ENCODE assay signal across 8 cellular contexts in the genomic region with DNA sequence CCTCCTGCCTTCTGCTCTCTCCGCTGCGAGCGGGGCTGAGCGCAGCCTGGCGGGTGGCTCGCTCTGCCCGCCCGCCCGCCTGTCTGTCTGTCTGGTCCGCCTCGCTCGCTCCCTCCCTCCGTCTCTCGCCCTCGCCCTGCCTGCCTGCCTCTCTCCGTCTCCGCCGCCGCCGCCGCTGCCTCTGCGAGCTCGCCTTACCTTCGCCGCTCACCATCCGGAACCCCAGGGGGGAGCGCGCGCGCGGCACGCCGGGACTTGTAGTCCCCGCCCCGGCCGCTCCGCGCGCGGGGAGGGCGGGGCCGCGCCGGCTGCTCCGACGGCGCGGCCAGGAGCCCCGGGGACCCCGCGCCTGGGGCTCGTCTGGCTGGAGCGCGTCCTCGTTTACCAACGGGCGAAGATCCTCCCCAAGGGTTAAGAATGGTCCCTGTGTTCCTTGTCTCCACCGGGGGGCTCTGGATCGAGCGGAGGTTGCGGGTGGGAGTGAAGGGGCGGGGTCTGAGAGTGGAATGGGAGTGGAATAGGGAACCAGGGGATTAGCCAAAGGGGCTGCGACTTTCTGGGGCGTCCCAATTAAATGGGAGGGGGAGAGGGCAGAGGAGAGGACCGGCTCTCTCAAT. TPM values are rescaled to one million over a fixed set of nuclear protein-coding genes. Genes with fewer than 3 reads are reported as not detected.
A peak's percentile ranks its signal among the peaks of the same experiment; 100 is the strongest.
DNase-seq lines count a peak whose midpoint lies in the region; ATAC-seq and TF ChIP-seq lines count a peak whose summit lies in the region.

A gene with protein sequence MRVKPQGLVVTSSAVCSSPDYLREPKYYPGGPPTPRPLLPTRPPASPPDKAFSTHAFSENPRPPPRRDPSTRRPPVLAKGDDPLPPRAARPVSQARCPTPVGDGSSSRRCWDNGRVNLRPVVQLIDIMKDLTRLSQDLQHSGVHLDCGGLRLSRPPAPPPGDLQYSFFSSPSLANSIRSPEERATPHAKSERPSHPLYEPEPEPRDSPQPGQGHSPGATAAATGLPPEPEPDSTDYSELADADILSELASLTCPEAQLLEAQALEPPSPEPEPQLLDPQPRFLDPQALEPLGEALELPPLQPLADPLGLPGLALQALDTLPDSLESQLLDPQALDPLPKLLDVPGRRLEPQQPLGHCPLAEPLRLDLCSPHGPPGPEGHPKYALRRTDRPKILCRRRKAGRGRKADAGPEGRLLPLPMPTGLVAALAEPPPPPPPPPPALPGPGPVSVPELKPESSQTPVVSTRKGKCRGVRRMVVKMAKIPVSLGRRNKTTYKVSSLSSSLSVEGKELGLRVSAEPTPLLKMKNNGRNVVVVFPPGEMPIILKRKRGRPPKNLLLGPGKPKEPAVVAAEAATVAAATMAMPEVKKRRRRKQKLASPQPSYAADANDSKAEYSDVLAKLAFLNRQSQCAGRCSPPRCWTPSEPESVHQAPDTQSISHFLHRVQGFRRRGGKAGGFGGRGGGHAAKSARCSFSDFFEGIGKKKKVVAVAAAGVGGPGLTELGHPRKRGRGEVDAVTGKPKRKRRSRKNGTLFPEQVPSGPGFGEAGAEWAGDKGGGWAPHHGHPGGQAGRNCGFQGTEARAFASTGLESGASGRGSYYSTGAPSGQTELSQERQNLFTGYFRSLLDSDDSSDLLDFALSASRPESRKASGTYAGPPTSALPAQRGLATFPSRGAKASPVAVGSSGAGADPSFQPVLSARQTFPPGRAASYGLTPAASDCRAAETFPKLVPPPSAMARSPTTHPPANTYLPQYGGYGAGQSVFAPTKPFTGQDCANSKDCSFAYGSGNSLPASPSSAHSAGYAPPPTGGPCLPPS (N-terminal part only) (minus strand): TSS at position 183 of the 617 bp plus-strand sequence. CDS start 52,029 bp downstream, outside the sequence.

- intact Hi-C loops in IMR-90 (cut with micrococcal nuclease), result loop anchor here (2.0 to 5.0 kb wide), 2 partner anchors 47 to 117 kb away; no protein-coding TSS in a partner anchor

- H3K4me1 ChIP-seq in IMR-90 (ENCODE audit: control insufficient read depth, insufficient read depth, low read length), result peaks cover 16% of the 10 kb centered on the region

- 0% methylated on average over 37 of the region's 65 CpGs; no CpG with 5 or more reads in 1 of the 2 experiments for WGBS in IMR-90 (ENCODE audit: extremely low coverage in 2 of 2, insufficient read length in 1 of 2), 2 experiments

- CTCF ChIA-PET in IMR-90 (lab: Yijun Ruan, JAX), result interaction anchor here (1.3 to 2.6 kb wide), 3 partner anchors 47 to 304 kb away, joined by 4 to 13 read pairs (median 5); no protein-coding TSS in a partner anchor

- TF ChIP-seq CTCF in IMR-90 (conservative IDR thresholded peaks at IDR 0.05; ENCODE audit: low read depth, low read length) (0 out of 2 replicates have a peak, but pooled peaks have one; percentile 6), epithelial cell of proximal tubule (conservative IDR thresholded peaks at IDR 0.05; ENCODE audit: low read depth, low read length) (no peak)

- H4K91ac ChIP-seq in IMR-90 (ENCODE audit: insufficient read depth, low read depth, low read length), result peak within 1 kb of the TSS; percentile 75

- H4K5ac ChIP-seq in IMR-90 (ENCODE audit: low read depth, low read length), result peak within 1 kb of the TSS; percentile 68

- H3K4me2 ChIP-seq in IMR-90 (ENCODE audit: low read depth, low read length), result peak within 1 kb of the TSS; percentile 82

- dilution Hi-C loops in IMR-90 (cut with HindIII; ENCODE audit: low sequenced_read_pairs, unreplicated experiment), result no loop called here

- H2BK120ac ChIP-seq in IMR-90 (ENCODE audit: low read depth, low read length), result peak within 1 kb of the TSS; percentile 60

- peak within 1 kb of the TSS; percentile 92 for H3K9ac ChIP-seq in IMR-90 (ENCODE audit: low read depth, low read length)

- H3K4me3 ChIP-seq in IMR-90 (ENCODE audit: insufficient read depth, low read depth, low read length), result peak within 1 kb of the TSS; percentile 97
- H3K4me3 ChIP-seq in epithelial cell of proximal tubule (ENCODE audit: low read depth, low read length), result peak within 1 kb of the TSS; percentile 94

- no TSS peak for BruUV-seq in IMR-90 (replicated peaks; lab: Mats Ljungman, UMichigan)

- in situ Hi-C loops in IMR-90 (cut with MboI; ENCODE audit: low sequenced_read_pairs), result no loop called here

- peak within 1 kb of the TSS; percentile 34; the same call in 1 of the 3 replicates for H2BK15ac ChIP-seq in IMR-90 (ENCODE audit: low read depth, low read length)

- peak within 1 kb of the TSS; percentile 97 for H3K4ac ChIP-seq in IMR-90 (ENCODE audit: low read depth, low read length)

- H2BK5ac ChIP-seq in IMR-90 (ENCODE audit: low read depth, low read length, poor library complexity, severe bottlenecking), result peak within 1 kb of the TSS; percentile 95

- peak within 1 kb of the TSS; percentile 86 for H2AK5ac ChIP-seq in IMR-90 (ENCODE audit: low read depth, low read length)

- H2BK20ac ChIP-seq in IMR-90 (ENCODE audit: low read depth, low read length), result no peak within 1 kb of the TSS

- peak; percentile 28; the same call in 1 of the 2 replicates for TF ChIP-seq RAD21 in IMR-90 (IDR thresholded peaks at IDR 0.05; ENCODE audit: low read length)

- POLR2A ChIA-PET in IMR-90 (lab: Charles Lee; ENCODE audit: unreplicated experiment), result interaction anchor here (0.6 kb wide), 1 partner anchor 54 kb away, joined by 3 read pairs; no protein-coding TSS in a partner anchor

- H4K8ac ChIP-seq in IMR-90 (ENCODE audit: low read depth in 2 of 2, low read length in 2 of 2), result peak within 1 kb of the TSS in 1 of 2 experiments; percentile 74; a peak in 2 of 4 replicates

- peak; percentile 85 for TF ChIP-seq POLR2A in IMR-90 (IDR thresholded peaks at IDR 0.05; ENCODE audit: low read depth, low read length)

- H2AFZ ChIP-seq in IMR-90 (replicated peaks; ENCODE audit: low read length, poor library complexity), result peak within 1 kb of the TSS; percentile 97

- H3K18ac ChIP-seq in IMR-90 (ENCODE audit: low read depth, low read length), result peak within 1 kb of the TSS; percentile 80

- H3K23ac ChIP-seq in IMR-90 (ENCODE audit: low read depth, low read length), result peak within 1 kb of the TSS; percentile 99

- ATAC-seq in GM19351 (IDR thresholded peaks at IDR 0.05; ENCODE audit: unreplicated experiment) (peak; percentile 54), IMR-90 (ENCODE audit: low read depth) (peak; percentile 73)

- H3K27me3 ChIP-seq in IMR-90 (ENCODE audit: control insufficient read depth, insufficient read depth, low read length), result no peaks in the 10 kb centered on the region

- peak within 1 kb of the TSS; percentile 92 for H3K27ac ChIP-seq in IMR-90 (ENCODE audit: insufficient read depth, low read length)

- H3K14ac ChIP-seq in IMR-90 (replicated peaks; ENCODE audit: low read depth, low read length), result peak within 1 kb of the TSS; percentile 99

- H3K9me3 ChIP-seq in IMR-90 (ENCODE audit: control insufficient read depth, insufficient read depth, low read length), result no peaks in the 10 kb centered on the region

- DNase-seq in AML-193 (lab: John Stamatoyannopoulos, UW) (peak; percentile 61 to 67), IMR-90 (peak; percentile 87), activated T-cell treated with anti-CD3 and anti-CD28 coated beads for 48 hours (ENCODE audit: low read depth) (peak; percentile 91), epithelial cell of proximal tubule (ENCODE audit: low read depth) (no peak), mucosa of gallbladder (ENCODE audit: low spot score) (peak; percentile 89)
- peak; percentile 86 to 91 for DNase-seq in stimulated activated CD8-positive, alpha-beta memory T cell treated with anti-CD3 and anti-CD28 coated beads, Interleukin-2, amount 100 ng/mL, for 48 hours (ENCODE audit: low read depth in 2 of 2)

- H3K9me1 ChIP-seq in IMR-90 (ENCODE audit: insufficient read depth, low read length), result no peaks in the 10 kb centered on the region

- H4K20me1 ChIP-seq in IMR-90 (ENCODE audit: insufficient read depth, low read length), result peaks cover 36% of the 10 kb centered on the region

- H2AK9ac ChIP-seq in IMR-90 (replicated peaks; ENCODE audit: low read depth, low read length, poor library complexity), result peak within 1 kb of the TSS; percentile 95

- H3K79me1 ChIP-seq in IMR-90 (ENCODE audit: low read depth in 1 of 2, low read length in 2 of 2), result peaks cover 5 to 34% of the 10 kb centered on the region in 2 experiments; a peak in 3 of 4 replicates

- peak within 1 kb of the TSS; percentile 79 for H3K56ac ChIP-seq in IMR-90 (ENCODE audit: extremely low read depth, insufficient read depth, low read length)

- no peaks in the 10 kb centered on the region for H3K36me3 ChIP-seq in IMR-90 (ENCODE audit: control insufficient read depth, insufficient read depth, low read length)

TF ChIP-seq in IMR-90, 13 proteins besides CTCF, POLR2A, EP300 and RAD21:
- no peak for TF ChIP-seq MXI1 (IDR thresholded peaks at IDR 0.05; ENCODE audit: borderline replicate concordance, low read depth, low read length)
- TF ChIP-seq SMC3 (IDR thresholded peaks at IDR 0.05; ENCODE audit: low read depth, low read length), result 0 out of 2 replicates have a peak, but pooled peaks have one; percentile 8
- TF ChIP-seq NFE2L2 (IDR thresholded peaks at IDR 0.05; ENCODE audit: low read depth, low read length), result no peak
- no peak for TF ChIP-seq FOS (IDR thresholded peaks at IDR 0.05; ENCODE audit: low read depth, low read length)
- TF ChIP-seq CEBPB (IDR thresholded peaks at IDR 0.05; ENCODE audit: low read depth, low read length), result no peak
- TF ChIP-seq MAZ (IDR thresholded peaks at IDR 0.05; ENCODE audit: borderline replicate concordance, low read depth, low read length), result peak; percentile 92

TF ChIP-seq in PFSK-1, 5 proteins besides CTCF, POLR2A, EP300 and RAD21 (continues in another document):
- TF ChIP-seq FOXP2 (optimal IDR thresholded peaks at IDR 0.05; ENCODE audit: borderline replicate concordance, extremely low read depth, extremely low read length, insufficient read depth) (peak; percentile 49), SIN3A (IDR thresholded peaks at IDR 0.05; ENCODE audit: borderline replicate concordance, insufficient read depth, low read length) (no peak; the same call in 1 of the 2 replicates), POLR2AphosphoS5 (IDR thresholded peaks at IDR 0.05; ENCODE audit: low read depth, low read length) (peak; percentile 80), TAF1 (IDR thresholded peaks at IDR 0.05; ENCODE audit: borderline replicate concordance, insufficient read depth, low read length) (peak; percentile 66; the same call in 1 of the 2 replicates)

RNA-seq across cellular contexts. Expression of the gene that starts here (rescaled TPM):
- total RNA-seq in IMR-90 (2012; rRNA removed) (1.7 and 2.0 TPM in 2 replicates), epithelial cell of proximal tubule (7.2 and 10.8 TPM in 2 replicates), mucosa of gallbladder (61.6 TPM)
- 11.6 and 16.1 TPM in 2 replicates for polyA plus RNA-seq in IMR-90 (2012; rRNA removed)
- 4.9 and 11.5 TPM in 2 replicates for polyA plus RNA-seq in IMR-90 (2012; cell fraction: cytosol; rRNA removed)
- 25.9 and 46.8 TPM in 2 replicates for polyA plus RNA-seq in IMR-90 (2012; cell fraction: nucleus; rRNA removed; ENCODE audit: low replicate concordance)
- 19.9 TPM for polyA plus RNA-seq in PFSK-1 (2012; ENCODE audit: insufficient read length, low read depth)
